Comparison of ENCODE assay signal across 26 cellular contexts in the genomic region with DNA sequence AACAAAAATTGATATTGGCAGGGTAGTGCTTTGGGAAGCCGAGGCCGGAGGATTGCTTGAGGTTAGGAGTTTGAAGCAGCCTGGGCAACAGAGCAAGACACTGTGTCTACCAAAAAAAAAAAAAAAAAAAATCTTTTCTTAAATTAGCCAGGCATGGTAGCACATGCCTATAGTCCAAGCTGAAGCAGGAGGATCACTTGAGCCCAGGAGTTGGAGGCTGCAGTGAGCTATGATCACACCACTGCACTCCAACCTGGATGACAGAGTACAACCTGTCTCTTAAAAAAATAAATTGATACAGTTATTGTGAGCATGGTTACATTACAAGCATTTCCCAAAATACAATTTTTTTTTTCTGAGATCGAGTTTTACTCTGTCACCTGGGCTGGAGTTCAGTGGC. TPM values are rescaled to one million over a fixed set of nuclear protein-coding genes. Genes with fewer than 3 reads are reported as not detected.
A peak's percentile ranks its signal among the peaks of the same experiment; 100 is the strongest.
DNase-seq lines count a peak whose midpoint lies in the region; ATAC-seq and TF ChIP-seq lines count a peak whose summit lies in the region.
"Had no signal": no experiment of that assay in that cellular context is flagged by ENCODE, and none has a peak within 500 bp of the region (broad histone marks: within the 10 kb centered on the region; RNA-seq: fewer than 3 reads in every experiment).

No MANE protein-coding gene starts in this region.

- TF ChIP-seq POLR2A in heart left ventricle (IDR thresholded peaks at IDR 0.05) = no peak
- TF ChIP-seq POLR2A in sigmoid colon (IDR thresholded peaks at IDR 0.05) = no peak
- no peak for TF ChIP-seq POLR2A in uterus (IDR thresholded peaks at IDR 0.05)

- POLR2A ChIA-PET in activated CD4-positive, alpha-beta T cell treated with anti-CD3 and anti-CD28 coated beads for 36 hours (lab: Charles Lee) = no interaction called here

- no peak for ATAC-seq in heart left ventricle
- no peak for ATAC-seq in activated CD4-positive, alpha-beta T cell treated with anti-CD3 and anti-CD28 coated beads for 36 hours
- ATAC-seq in HG02759 (IDR thresholded peaks at IDR 0.05; ENCODE audit: unreplicated experiment) = no peak
- ATAC-seq: HCT116, K562 had no signal

- peak overlapping the region in 2 of 3 experiments; percentile 14 to 34 for H3K27ac Mint-ChIP-seq in nephron
- no peak overlapping the region for H3K27ac Mint-ChIP-seq in activated CD4-positive, alpha-beta T cell treated with anti-CD3 and anti-CD28 coated beads for 36 hours

- peaks cover 18% of the 10 kb centered on the region for H3K4me1 ChIP-seq in cardiac muscle cell (ENCODE audit: low read depth)
- H3K4me1 ChIP-seq in heart left ventricle = peaks cover 0 to 27% (median 15%) of the 10 kb centered on the region in 12 donors
- H3K4me1 ChIP-seq in sigmoid colon = peaks cover 0 to 78% (median 75%) of the 10 kb centered on the region in 4 donors
- H3K4me1 ChIP-seq in uterus = peaks cover 4 to 7% of the 10 kb centered on the region in 2 donors

- peak overlapping the region; percentile 69 for H3K27ac ChIP-seq in cardiac muscle cell
- H3K27ac ChIP-seq in heart left ventricle = peak overlapping the region in 1 of 12 donors; percentile 81
- peak overlapping the region; percentile 77 to 87 (median 84) for H3K27ac ChIP-seq in sigmoid colon
- H3K27ac ChIP-seq in uterus = peak overlapping the region; percentile 92
- H3K27ac ChIP-seq: 22Rv1, BLaER1 had no signal

- H3K4me3 ChIP-seq in cardiac muscle cell (no peak overlapping the region), heart left ventricle (no peak overlapping the region), sigmoid colon (no peak overlapping the region), uterus (no peak overlapping the region)
- H3K4me3 ChIP-seq: BLaER1, K562 had no signal

- H3K9me3 Mint-ChIP-seq in nephron = peaks cover 4% of the 10 kb centered on the region
- no peaks in the 10 kb centered on the region for H3K9me3 Mint-ChIP-seq in activated CD4-positive, alpha-beta T cell treated with anti-CD3 and anti-CD28 coated beads for 36 hours (ENCODE audit: low read depth)

- H3K27me3 ChIP-seq in cardiac muscle cell = no peaks in the 10 kb centered on the region
- no peaks in the 10 kb centered on the region for H3K27me3 ChIP-seq in heart left ventricle
- no peaks in the 10 kb centered on the region for H3K27me3 ChIP-seq in sigmoid colon
- no peaks in the 10 kb centered on the region for H3K27me3 ChIP-seq in uterus
- H3K27me3 ChIP-seq: BLaER1 had no signal

- WGBS in heart left ventricle, 4 donors = 77 to 98% (median 96%) methylated on average over 3 of the region's 3 CpGs
- WGBS in sigmoid colon, 2 donors = 92 to 96% methylated on average over 3 of the region's 3 CpGs

- TF ChIP-seq CTCF in cardiac muscle cell (IDR thresholded peaks at IDR 0.05; ENCODE audit: low read depth, low read length) = no peak
- no peak for TF ChIP-seq CTCF in heart left ventricle (IDR thresholded peaks at IDR 0.05)
- TF ChIP-seq CTCF in nephron (IDR thresholded peaks at IDR 0.05; ENCODE audit: unreplicated experiment in 3 of 3) = no peak
- TF ChIP-seq CTCF in sigmoid colon (IDR thresholded peaks at IDR 0.05) = no peak
- no peak for TF ChIP-seq CTCF in uterus (IDR thresholded peaks at IDR 0.05)

- no peak for TF ChIP-seq EP300 in sigmoid colon (IDR thresholded peaks at IDR 0.05)

- H3K4me1 Mint-ChIP-seq in nephron = peaks cover 37% of the 10 kb centered on the region
- peaks cover 24% of the 10 kb centered on the region for H3K4me1 Mint-ChIP-seq in activated CD4-positive, alpha-beta T cell treated with anti-CD3 and anti-CD28 coated beads for 36 hours

- peaks cover 13% of the 10 kb centered on the region for H3K36me3 Mint-ChIP-seq in nephron (ENCODE audit: low read depth)
- H3K36me3 Mint-ChIP-seq in activated CD4-positive, alpha-beta T cell treated with anti-CD3 and anti-CD28 coated beads for 36 hours (ENCODE audit: low read depth) = no peaks in the 10 kb centered on the region

- no peak overlapping the region for H3K4me3 Mint-ChIP-seq in nephron
- H3K4me3 Mint-ChIP-seq in activated CD4-positive, alpha-beta T cell treated with anti-CD3 and anti-CD28 coated beads for 36 hours = no peak overlapping the region
- H3K4me3 Mint-ChIP-seq: CD4-positive, CD25-positive, alpha-beta regulatory T cell had no signal

- CTCF ChIA-PET in activated CD4-positive, alpha-beta T cell treated with anti-CD3 and anti-CD28 coated beads for 36 hours (lab: Charles Lee) = interaction anchor here (0.6 to 1.3 kb wide), 3 partner anchors 8 to 67 kb away, joined by 3 to 5 read pairs (median 5); no protein-coding TSS in a partner anchor

- intact Hi-C loops in heart left ventricle (cut with DNase I) = loop anchor here in 1 of 10 donors (5.0 kb wide), 1 partner anchor 38 kb away; no protein-coding TSS in a partner anchor
- intact Hi-C loops in sigmoid colon (cut with DNase I) = no loop called here
- intact Hi-C loops in uterus (cut with DNase I; ENCODE audit: low total_unique reads) = no loop called here
- intact Hi-C loops in activated CD4-positive, alpha-beta T cell treated with anti-CD3 and anti-CD28 coated beads for 36 hours (cut with DNase I, micrococcal nuclease) = no loop called here

- H3K9me3 ChIP-seq in cardiac muscle cell (ENCODE audit: low read depth) (no peaks in the 10 kb centered on the region), heart left ventricle (no peaks in the 10 kb centered on the region), sigmoid colon (no peaks in the 10 kb centered on the region), uterus (no peaks in the 10 kb centered on the region)
- H3K9me3 ChIP-seq: Caco-2 had no signal

- no peak for DNase-seq in cardiac muscle cell (ENCODE audit: low read depth in 1 of 2, low spot score in 1 of 2)
- DNase-seq in heart left ventricle = no peak
- no peak for DNase-seq in sigmoid colon
- DNase-seq in uterus = no peak
- DNase-seq in COR-L47 (lab: John Stamatoyannopoulos, UW) = no peak
- no peak for DNase-seq in activated CD4-positive, alpha-beta T cell treated with anti-CD3 and anti-CD28 coated beads for 36 hours
- DNase-seq: ACHN; Caco-2; CD4-positive, CD25-positive, alpha-beta regulatory T cell; Kasumi-1; NCI-H1092 treated with DMSO at 0.1 percent for 48 hours; NCI-H1436; NCI-H187; NCI-H2081 treated with DMSO at 0.1 percent for 48 hours; NCI-H2171; NCI-H226; NCI-H510A; NCI-H69; RPMI8226; SHP77 had no signal

- no peaks in the 10 kb centered on the region for H3K27me3 Mint-ChIP-seq in nephron (ENCODE audit: low read depth)
- no peaks in the 10 kb centered on the region for H3K27me3 Mint-ChIP-seq in activated CD4-positive, alpha-beta T cell treated with anti-CD3 and anti-CD28 coated beads for 36 hours
- H3K27me3 Mint-ChIP-seq: CD4-positive, CD25-positive, alpha-beta regulatory T cell had no signal

- H3K36me3 ChIP-seq in cardiac muscle cell (no peaks in the 10 kb centered on the region), heart left ventricle (no peaks in the 10 kb centered on the region), sigmoid colon (peaks cover 0 to 11% (median 0%) of the 10 kb centered on the region in 4 donors), uterus (no peaks in the 10 kb centered on the region)
- H3K36me3 ChIP-seq: BLaER1 had no signal

RNA-seq across cellular contexts. Expression of a gene that starts 59.4 kb away (rescaled TPM):
- total RNA-seq in cardiac muscle cell (244 and 412 TPM in 2 replicates), heart left ventricle (100 to 1,000 TPM; 262 to 589 (median 387) TPM), sigmoid colon (1,000 to 10,000 TPM in 1 of 4 donors, 100 to 1,000 TPM in 3; 637 to 1,443 (median 763) TPM), uterus (100 to 1,000 TPM; 108 to 316 (median 209) TPM)
- polyA plus RNA-seq in cardiac muscle cell (252 and 258 TPM in 2 replicates), heart left ventricle (100 to 1,000 TPM in 1 of 2 donors, 10 to 100 TPM in 1; 95.2 to 139 TPM), sigmoid colon (10 to 100 TPM in 2 of 3 donors, 1 to 10 TPM in 1; 8.3 to 42.5 (median 10.8) TPM)
- total RNA-seq in activated CD4-positive, alpha-beta T cell treated with anti-CD3 and anti-CD28 coated beads for 36 hours = 10 to 100 TPM; 12.5 to 17.0 TPM

Comparison
In these comparisons a context has a peak if more than half of its experiments do, and no peak if none do; other contexts are left out.
1. RNA of a gene that starts 59.4 kb away (total RNA-seq): 637 to 1,443 TPM in sigmoid colon, 244 to 412 TPM in cardiac muscle cell, 262 to 589 TPM in heart left ventricle and 108 to 316 TPM in uterus; 12.5 to 17.0 TPM in activated CD4-positive, alpha-beta T cell treated with anti-CD3 and anti-CD28 coated beads for 36 hours; every median in the first group is over 4 times any median in the second.